1 cellular context compared by ENCODE assay signal in genomic region chr13:27621366-27622101, GRCh38.
A peak's percentile ranks its signal among the peaks of the same experiment; 100 is the strongest.
TF ChIP-seq lines count a peak whose summit lies in the region.

POLR1D (plus strand) TSS chr13:27621892; CDS start chr13:27621984, 92 bp downstream.

TF ChIP-seq in HepG2, 621 proteins besides CTCF, POLR2A, EP300 and RAD21 (continued from another document and continues in another):
- no peak; the same call in 1 of the 2 replicates for TF ChIP-seq ZNF350 (CRISPR knock-in tag; IDR thresholded peaks at IDR 0.05; ENCODE audit: borderline replicate concordance, low read depth)
- no peak for TF ChIP-seq NCOA5 (CRISPR knock-in tag; IDR thresholded peaks at IDR 0.05)
- TF ChIP-seq, protein P1, sequence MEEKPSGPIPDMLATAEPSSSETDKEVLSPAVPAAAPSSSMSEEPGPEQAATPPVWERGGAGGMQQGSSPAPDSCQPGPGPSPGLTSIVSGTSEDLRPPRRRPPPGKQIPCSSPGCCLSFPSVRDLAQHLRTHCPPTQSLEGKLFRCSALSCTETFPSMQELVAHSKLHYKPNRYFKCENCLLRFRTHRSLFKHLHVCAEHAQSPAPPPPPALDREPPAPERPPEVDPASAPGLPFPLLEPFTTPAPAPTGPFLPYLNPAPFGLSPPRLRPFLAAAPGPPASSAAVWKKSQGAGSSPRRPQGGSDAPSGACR (CRISPR knock-in tag; IDR thresholded peaks at IDR 0.05) = no peak
- TF ChIP-seq, protein P2, sequence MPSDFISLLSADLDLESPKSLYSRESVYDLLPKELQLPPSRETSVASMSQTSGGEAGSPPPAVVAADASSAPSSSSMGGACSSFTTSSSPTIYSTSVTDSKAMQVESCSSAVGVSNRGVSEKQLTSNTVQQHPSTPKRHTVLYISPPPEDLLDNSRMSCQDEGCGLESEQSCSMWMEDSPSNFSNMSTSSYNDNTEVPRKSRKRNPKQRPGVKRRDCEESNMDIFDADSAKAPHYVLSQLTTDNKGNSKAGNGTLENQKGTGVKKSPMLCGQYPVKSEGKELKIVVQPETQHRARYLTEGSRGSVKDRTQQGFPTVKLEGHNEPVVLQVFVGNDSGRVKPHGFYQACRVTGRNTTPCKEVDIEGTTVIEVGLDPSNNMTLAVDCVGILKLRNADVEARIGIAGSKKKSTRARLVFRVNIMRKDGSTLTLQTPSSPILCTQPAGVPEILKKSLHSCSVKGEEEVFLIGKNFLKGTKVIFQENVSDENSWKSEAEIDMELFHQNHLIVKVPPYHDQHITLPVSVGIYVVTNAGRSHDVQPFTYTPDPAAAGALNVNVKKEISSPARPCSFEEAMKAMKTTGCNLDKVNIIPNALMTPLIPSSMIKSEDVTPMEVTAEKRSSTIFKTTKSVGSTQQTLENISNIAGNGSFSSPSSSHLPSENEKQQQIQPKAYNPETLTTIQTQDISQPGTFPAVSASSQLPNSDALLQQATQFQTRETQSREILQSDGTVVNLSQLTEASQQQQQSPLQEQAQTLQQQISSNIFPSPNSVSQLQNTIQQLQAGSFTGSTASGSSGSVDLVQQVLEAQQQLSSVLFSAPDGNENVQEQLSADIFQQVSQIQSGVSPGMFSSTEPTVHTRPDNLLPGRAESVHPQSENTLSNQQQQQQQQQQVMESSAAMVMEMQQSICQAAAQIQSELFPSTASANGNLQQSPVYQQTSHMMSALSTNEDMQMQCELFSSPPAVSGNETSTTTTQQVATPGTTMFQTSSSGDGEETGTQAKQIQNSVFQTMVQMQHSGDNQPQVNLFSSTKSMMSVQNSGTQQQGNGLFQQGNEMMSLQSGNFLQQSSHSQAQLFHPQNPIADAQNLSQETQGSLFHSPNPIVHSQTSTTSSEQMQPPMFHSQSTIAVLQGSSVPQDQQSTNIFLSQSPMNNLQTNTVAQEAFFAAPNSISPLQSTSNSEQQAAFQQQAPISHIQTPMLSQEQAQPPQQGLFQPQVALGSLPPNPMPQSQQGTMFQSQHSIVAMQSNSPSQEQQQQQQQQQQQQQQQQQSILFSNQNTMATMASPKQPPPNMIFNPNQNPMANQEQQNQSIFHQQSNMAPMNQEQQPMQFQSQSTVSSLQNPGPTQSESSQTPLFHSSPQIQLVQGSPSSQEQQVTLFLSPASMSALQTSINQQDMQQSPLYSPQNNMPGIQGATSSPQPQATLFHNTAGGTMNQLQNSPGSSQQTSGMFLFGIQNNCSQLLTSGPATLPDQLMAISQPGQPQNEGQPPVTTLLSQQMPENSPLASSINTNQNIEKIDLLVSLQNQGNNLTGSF (CRISPR knock-in tag; IDR thresholded peaks at IDR 0.05) = peak; percentile 48; the same call in 1 of the 2 replicates
- TF ChIP-seq ZNF124 (CRISPR knock-in tag; IDR thresholded peaks at IDR 0.05) = no peak; the same call in 1 of the 2 replicates
- TF ChIP-seq AKAP8 (CRISPR knock-in tag; IDR thresholded peaks at IDR 0.05) = peak; percentile 84
- no peak for TF ChIP-seq ZNF207 (IDR thresholded peaks at IDR 0.05; ENCODE audit: borderline replicate concordance)
- TF ChIP-seq, protein P3, sequence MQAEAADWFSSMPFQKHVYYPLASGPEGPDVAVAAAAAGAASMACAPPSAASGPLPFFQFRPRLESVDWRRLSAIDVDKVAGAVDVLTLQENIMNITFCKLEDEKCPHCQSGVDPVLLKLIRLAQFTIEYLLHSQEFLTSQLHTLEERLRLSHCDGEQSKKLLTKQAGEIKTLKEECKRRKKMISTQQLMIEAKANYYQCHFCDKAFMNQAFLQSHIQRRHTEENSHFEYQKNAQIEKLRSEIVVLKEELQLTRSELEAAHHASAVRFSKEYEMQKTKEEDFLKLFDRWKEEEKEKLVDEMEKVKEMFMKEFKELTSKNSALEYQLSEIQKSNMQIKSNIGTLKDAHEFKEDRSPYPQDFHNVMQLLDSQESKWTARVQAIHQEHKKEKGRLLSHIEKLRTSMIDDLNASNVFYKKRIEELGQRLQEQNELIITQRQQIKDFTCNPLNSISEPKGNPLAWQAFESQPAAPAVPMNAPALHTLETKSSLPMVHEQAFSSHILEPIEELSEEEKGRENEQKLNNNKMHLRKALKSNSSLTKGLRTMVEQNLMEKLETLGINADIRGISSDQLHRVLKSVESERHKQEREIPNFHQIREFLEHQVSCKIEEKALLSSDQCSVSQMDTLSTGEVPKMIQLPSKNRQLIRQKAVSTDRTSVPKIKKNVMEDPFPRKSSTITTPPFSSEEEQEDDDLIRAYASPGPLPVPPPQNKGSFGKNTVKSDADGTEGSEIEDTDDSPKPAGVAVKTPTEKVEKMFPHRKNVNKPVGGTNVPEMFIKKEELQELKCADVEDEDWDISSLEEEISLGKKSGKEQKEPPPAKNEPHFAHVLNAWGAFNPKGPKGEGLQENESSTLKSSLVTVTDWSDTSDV (CRISPR knock-in tag; IDR thresholded peaks at IDR 0.05) = peak; percentile 37; the same call in 1 of the 2 replicates
- TF ChIP-seq ZBTB26 (CRISPR knock-in tag; IDR thresholded peaks at IDR 0.05; ENCODE audit: borderline replicate concordance) = no peak; the same call in 1 of the 2 replicates
- TF ChIP-seq ZNF256 (CRISPR knock-in tag; conservative IDR thresholded peaks at IDR 0.05) = no peak
- 0 out of 2 replicates have a peak, but pooled peaks have one; percentile 77 for TF ChIP-seq BRCA1 (CRISPR knock-in tag; IDR thresholded peaks at IDR 0.05)
- TF ChIP-seq ZNF512B (CRISPR knock-in tag; IDR thresholded peaks at IDR 0.05; ENCODE audit: borderline replicate concordance) = 0 out of 2 replicates have a peak, but pooled peaks have one; percentile 40
- no peak; the same call in 1 of the 2 replicates for TF ChIP-seq ZNF639 (CRISPR knock-in tag; conservative IDR thresholded peaks at IDR 0.05)
- 0 out of 2 replicates have a peak, but pooled peaks have one; percentile 31 for TF ChIP-seq ZBTB49 (CRISPR knock-in tag; IDR thresholded peaks at IDR 0.05; ENCODE audit: borderline replicate concordance)
- 0 out of 2 replicates have a peak, but pooled peaks have one; percentile 27 for TF ChIP-seq ELF4 (CRISPR knock-in tag; IDR thresholded peaks at IDR 0.05; ENCODE audit: borderline replicate concordance)
- TF ChIP-seq ZFP41 (CRISPR knock-in tag; IDR thresholded peaks at IDR 0.05; ENCODE audit: borderline replicate concordance) = no peak
- TF ChIP-seq ZNF891 (CRISPR knock-in tag; IDR thresholded peaks at IDR 0.05) = peak; percentile 81; the same call in 1 of the 2 replicates
- peak; percentile 59; the same call in 1 of the 2 replicates for TF ChIP-seq ERF (CRISPR knock-in tag; IDR thresholded peaks at IDR 0.05)
- 0 out of 2 replicates have a peak, but pooled peaks have one; percentile 46 for TF ChIP-seq SAFB2 (CRISPR knock-in tag; IDR thresholded peaks at IDR 0.05; ENCODE audit: borderline replicate concordance, low read depth)
- TF ChIP-seq HOMEZ (CRISPR knock-in tag; IDR thresholded peaks at IDR 0.05; ENCODE audit: low read depth) = no peak
- TF ChIP-seq IKZF1 (IDR thresholded peaks at IDR 0.05) = no peak
- TF ChIP-seq KDM5A (IDR thresholded peaks at IDR 0.05; ENCODE audit: borderline replicate concordance, low read length) = no peak
- TF ChIP-seq ZNF749 (CRISPR knock-in tag; IDR thresholded peaks at IDR 0.05; ENCODE audit: borderline replicate concordance) = no peak
- TF ChIP-seq ZNF790 (CRISPR knock-in tag; IDR thresholded peaks at IDR 0.05; ENCODE audit: borderline replicate concordance) = peak; percentile 57; the same call in 1 of the 2 replicates
- TF ChIP-seq ZNF280B (CRISPR knock-in tag; IDR thresholded peaks at IDR 0.05; ENCODE audit: borderline replicate concordance) = peak; percentile 41; the same call in 1 of the 2 replicates
- 0 out of 2 replicates have a peak, but pooled peaks have one; percentile 18 for TF ChIP-seq ZNF670 (CRISPR knock-in tag; IDR thresholded peaks at IDR 0.05; ENCODE audit: borderline replicate concordance)
- TF ChIP-seq FOXK2 (IDR thresholded peaks at IDR 0.05) = no peak
- TF ChIP-seq TBL1XR1 (IDR thresholded peaks at IDR 0.05; ENCODE audit: borderline replicate concordance, low read length, partially characterized antibody) = no peak
- peak; percentile 24; the same call in 1 of the 2 replicates for TF ChIP-seq TMF1 (CRISPR knock-in tag; IDR thresholded peaks at IDR 0.05; ENCODE audit: low read depth)
- no peak for TF ChIP-seq ZNF263 (CRISPR knock-in tag; IDR thresholded peaks at IDR 0.05)
- no peak for TF ChIP-seq EED (CRISPR knock-in tag; IDR thresholded peaks at IDR 0.05)
- 0 out of 2 replicates have a peak, but pooled peaks have one; percentile 44 for TF ChIP-seq EEA1 (CRISPR knock-in tag; IDR thresholded peaks at IDR 0.05; ENCODE audit: borderline replicate concordance)
- TF ChIP-seq SMAD3 (CRISPR knock-in tag; IDR thresholded peaks at IDR 0.05) = no peak
- no peak for TF ChIP-seq HMG20B (CRISPR knock-in tag; conservative IDR thresholded peaks at IDR 0.05)
- TF ChIP-seq PRMT3 (CRISPR knock-in tag; IDR thresholded peaks at IDR 0.05; ENCODE audit: borderline replicate concordance, low read depth) = no peak
- peak; percentile 76; the same call in 1 of the 2 replicates for TF ChIP-seq ZNF724P (CRISPR knock-in tag; IDR thresholded peaks at IDR 0.05; ENCODE audit: borderline replicate concordance)
- peak; percentile 60 for TF ChIP-seq ELF1 (CRISPR knock-in tag; IDR thresholded peaks at IDR 0.05)
- no peak for TF ChIP-seq GFI1 (CRISPR knock-in tag; IDR thresholded peaks at IDR 0.05; ENCODE audit: borderline replicate concordance)
- peak; percentile 35; the same call in 1 of the 2 replicates for TF ChIP-seq SIN3A (IDR thresholded peaks at IDR 0.05; ENCODE audit: borderline replicate concordance, low read depth, low read length)
